ENCODE assay signal across 1 cellular context in the genomic region with DNA sequence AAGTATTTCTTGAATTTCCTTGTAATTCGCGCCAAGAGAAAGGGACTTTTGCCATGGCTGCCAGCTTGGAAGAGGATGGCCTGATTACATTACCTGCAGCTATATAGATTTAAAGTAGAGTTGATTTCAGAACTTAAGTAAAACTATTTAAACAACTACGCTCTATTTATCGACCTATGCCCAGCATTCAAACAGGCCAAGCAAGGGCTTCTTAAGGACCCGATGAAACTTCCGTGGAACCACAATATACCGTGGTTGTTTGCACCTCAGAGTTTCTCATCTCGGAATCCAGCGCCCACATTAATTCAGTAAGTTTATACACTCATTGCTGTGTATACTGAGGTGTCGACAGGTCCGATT.
TF ChIP-seq lines count a peak whose summit lies in the region.

No MANE protein-coding gene starts in this region.

TF ChIP-seq in H1, 55 proteins besides CTCF, POLR2A, EP300 and RAD21 (continued from another document):
- TF ChIP-seq CEBPB (IDR thresholded peaks at IDR 0.05; ENCODE audit: low read depth, low read length): no peak
- TF ChIP-seq HDAC2 (IDR thresholded peaks at IDR 0.05; ENCODE audit: borderline replicate concordance in 1 of 2, low read depth in 2 of 2, low read length in 2 of 2): no peak
- no peak for TF ChIP-seq KDM1A (IDR thresholded peaks at IDR 0.05; ENCODE audit: borderline replicate concordance, low read length)
- TF ChIP-seq, protein P1, sequence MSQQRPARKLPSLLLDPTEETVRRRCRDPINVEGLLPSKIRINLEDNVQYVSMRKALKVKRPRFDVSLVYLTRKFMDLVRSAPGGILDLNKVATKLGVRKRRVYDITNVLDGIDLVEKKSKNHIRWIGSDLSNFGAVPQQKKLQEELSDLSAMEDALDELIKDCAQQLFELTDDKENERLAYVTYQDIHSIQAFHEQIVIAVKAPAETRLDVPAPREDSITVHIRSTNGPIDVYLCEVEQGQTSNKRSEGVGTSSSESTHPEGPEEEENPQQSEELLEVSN (IDR thresholded peaks at IDR 0.05): no peak
- no peak for TF ChIP-seq TAF7 (optimal IDR thresholded peaks at IDR 0.05; ENCODE audit: borderline replicate concordance, low read depth, low read length)
